1 cellular context compared by ENCODE assay signal in genomic region chr17:73208139-73208827, GRCh38.
TF ChIP-seq lines count a peak whose summit lies in the region.

No MANE protein-coding gene starts in this region.

TF ChIP-seq in endothelial cell of umbilical vein, 7 proteins besides CTCF, POLR2A, EP300 and RAD21:
- no peak for TF ChIP-seq FOS (IDR thresholded peaks at IDR 0.05; ENCODE audit: borderline replicate concordance, insufficient read depth, low read length)
- no peak for TF ChIP-seq GATA2 (IDR thresholded peaks at IDR 0.05; ENCODE audit: insufficient read depth, insufficient read length, low read depth, low read length)
- TF ChIP-seq EZH2 (IDR thresholded peaks at IDR 0.05; ENCODE audit: borderline replicate concordance, low read depth, low read length, severe bottlenecking), result no peak
- no peak for TF ChIP-seq MAX (IDR thresholded peaks at IDR 0.05; ENCODE audit: insufficient read depth, insufficient read length)
- no peak for TF ChIP-seq POLR2AphosphoS5 (IDR thresholded peaks at IDR 0.05; ENCODE audit: insufficient read depth, low read depth, low read length)
- no peak for TF ChIP-seq JUN (IDR thresholded peaks at IDR 0.05; ENCODE audit: borderline replicate concordance, insufficient read depth, insufficient read length, low read depth)
- TF ChIP-seq MYC (IDR thresholded peaks at IDR 0.05; ENCODE audit: low read depth, low read length), result no peak
